ENCODE assay signal across 34 cellular contexts in genomic region chr4:16758816-16759215, GRCh38.
"Had no signal": no experiment of that assay in that cellular context is flagged by ENCODE, and none has a peak within 500 bp of the region (broad histone marks: within the 10 kb centered on the region; RNA-seq: fewer than 3 reads in every experiment).

No MANE protein-coding gene starts in this region.

- H3K27ac ChIP-seq: KMS-11 had no signal

- H3K4me3 ChIP-seq: MG63 had no signal

- H3K9ac ChIP-seq: KMS-11 had no signal

- H3K9me3 ChIP-seq: MG63 had no signal

- H3K27me3 ChIP-seq: MG63 had no signal

- H3K4me2 ChIP-seq: KMS-11 had no signal

- DNase-seq: Karpas-422, Kasumi-1, MG63, MM.1S, MV-4-11, NCI-H1048, NCI-H1092, NCI-H1092 treated with DMSO at 0.1 percent for 48 hours, NCI-H1105, NCI-H1105 treated with DMSO at 0.1 percent for 48 hours, NCI-H1417, NCI-H1417 treated with DMSO at 0.1 percent for 48 hours, NCI-H1436, NCI-H1436 treated with DMSO at 0.1 percent for 48 hours, NCI-H146, NCI-H1694, NCI-H1694 treated with DMSO at 0.1 percent for 48 hours, NCI-H187, NCI-H187 treated with DMSO at 0.1 percent for 48 hours, NCI-H1930, NCI-H2029, NCI-H2029 treated with DMSO at 0.1 percent for 48 hours, NCI-H2081, NCI-H2081 treated with DMSO at 0.1 percent for 48 hours, NCI-H2107, NCI-H2171, NCI-H2171 treated with DMSO at 0.1 percent for 48 hours, NCI-H2227 treated with DMSO at 0.1 percent for 48 hours, NCI-H226, NCI-H345, NCI-H446, NCI-H446 treated with DMSO at 0.1 percent for 48 hours, NCI-H510A had no signal
